In the genomic region with DNA sequence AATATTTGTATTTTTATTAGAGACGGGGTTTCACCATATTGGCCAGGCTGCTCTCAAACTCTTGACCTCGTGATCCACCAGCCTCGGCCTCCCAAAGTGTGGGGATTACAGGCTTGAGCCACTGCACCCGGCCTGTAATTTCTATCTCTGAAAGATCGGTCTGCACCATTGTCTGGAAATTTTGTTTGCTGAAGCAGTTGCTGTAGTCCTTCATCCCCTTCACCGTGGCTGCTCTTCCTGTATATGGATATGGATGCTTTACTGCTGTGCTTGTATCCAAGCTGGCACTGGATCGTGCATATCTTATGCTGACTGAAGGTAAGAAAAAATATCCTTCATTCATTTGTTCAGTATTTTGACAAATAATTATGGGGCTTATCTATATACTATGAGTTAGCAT, we compare ENCODE assay signal across 20 cellular contexts.
"Had no signal": no experiment of that assay in that cellular context is flagged by ENCODE, and none has a peak within 500 bp of the region (broad histone marks: within the 10 kb centered on the region; RNA-seq: fewer than 3 reads in every experiment).

No MANE protein-coding gene starts in this region.

- H3K36me3 ChIP-seq: colonic mucosa, esophagus muscularis mucosa, heart right ventricle, left lung, lower lobe of right lung had no signal

- DNase-seq: colonic mucosa; cortex of kidney; effector CD8-positive, alpha-beta T cell; effector memory CD8-positive, alpha-beta T cell; endodermal cell; erythroblast; foreskin keratinocyte; glutamatergic neuron; head of caudate nucleus; heart right ventricle; hippocampal formation; left cardiac atrium; left lung; left ventricle myocardium superior; lower lobe of right lung; mesenchymal stem cell; mucosa of descending colon; naive B cell had no signal

- H3K4me3 ChIP-seq: colonic mucosa, esophagus muscularis mucosa, heart right ventricle, left lung, lower lobe of right lung, mucosa of descending colon had no signal

- H3K27me3 ChIP-seq: colonic mucosa, esophagus muscularis mucosa, foreskin keratinocyte, heart right ventricle, left lung had no signal

- H3K4me1 ChIP-seq: colonic mucosa, foreskin keratinocyte, heart right ventricle, left lung, lower lobe of right lung had no signal

- H3K9me3 ChIP-seq: colonic mucosa, esophagus muscularis mucosa, lower lobe of right lung had no signal

- H3K27ac ChIP-seq: colonic mucosa, epithelial cell of prostate, esophagus muscularis mucosa, foreskin keratinocyte, heart right ventricle, left lung, lower lobe of right lung had no signal

- ATAC-seq: effector memory CD8-positive, alpha-beta T cell; foreskin keratinocyte; heart right ventricle; left cardiac atrium; left lung; left ventricle myocardium superior; lower lobe of right lung; mucosa of descending colon had no signal
